In the genomic region with DNA sequence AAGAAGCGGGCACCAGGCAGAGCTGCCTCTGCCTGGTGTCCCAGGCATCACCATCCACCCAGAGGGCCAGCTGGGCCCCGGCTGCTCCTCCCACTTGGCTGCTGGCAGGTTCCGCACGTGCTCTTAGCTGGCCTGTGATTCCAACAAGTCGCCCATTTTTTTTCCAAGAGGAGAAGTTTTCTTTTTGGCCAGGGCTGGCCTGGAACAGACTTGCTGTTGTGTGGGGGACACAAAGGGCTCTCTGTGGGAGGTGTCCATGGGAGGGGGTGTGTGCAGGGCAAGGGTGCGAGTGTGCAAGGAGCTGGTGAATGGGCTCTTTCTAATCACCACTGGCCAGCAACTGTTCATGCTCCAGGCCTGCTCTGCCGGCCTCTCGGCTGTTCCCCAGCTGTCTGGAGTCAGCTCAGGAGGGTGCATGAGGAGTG, we compare ENCODE assay signal across 14 cellular contexts. TPM values are rescaled to one million over a fixed set of nuclear protein-coding genes. Genes with fewer than 3 reads are reported as not detected.
DNase-seq lines count a peak whose midpoint lies in the region; FAIRE-seq and TF ChIP-seq lines count a peak whose summit lies in the region.
"Had no signal": no experiment of that assay in that cellular context is flagged by ENCODE, and none has a peak within 500 bp of the region (broad histone marks: within the 10 kb centered on the region; RNA-seq: fewer than 3 reads in every experiment).

No MANE protein-coding gene starts in this region.

- H3K27me3 Mint-ChIP-seq in Caco-2 (ENCODE audit: insufficient read depth, unreplicated experiment) (no peaks in the 10 kb centered on the region), astrocyte (ENCODE audit: low read depth, unreplicated experiment) (no peaks in the 10 kb centered on the region)

- POLR2A ChIA-PET in Caco-2 (lab: Charles Lee): interaction anchor here (0.7 to 3.7 kb wide), 3 partner anchors 7 to 40 kb away, joined by 3 to 70 read pairs (median 4); a partner anchor contains a TSS

- H3K4me3 ChIP-seq in Caco-2 (ENCODE audit: low read depth, low read length): no peak overlapping the region
- H3K4me3 ChIP-seq in astrocyte (ENCODE audit: insufficient read depth, low read depth, low read length): no peak overlapping the region

- H3K36me3 ChIP-seq in Caco-2 (ENCODE audit: control insufficient read depth, insufficient read depth, low read length) (peaks cover 26% of the 10 kb centered on the region), astrocyte (ENCODE audit: insufficient read depth, low read length) (peaks cover 84% of the 10 kb centered on the region)

- peaks cover 54% of the 10 kb centered on the region for H3K4me1 Mint-ChIP-seq in Caco-2 (ENCODE audit: low read depth, unreplicated experiment)
- peaks cover 66% of the 10 kb centered on the region for H3K4me1 Mint-ChIP-seq in astrocyte (ENCODE audit: low read depth, unreplicated experiment)

- TF ChIP-seq CTCF in Caco-2 (IDR thresholded peaks at IDR 0.05; ENCODE audit: insufficient read depth in 1 of 2, low read depth in 1 of 2, low read length in 1 of 2, severe bottlenecking in 1 of 2, unreplicated experiment in 1 of 2) (no peak), astrocyte (IDR thresholded peaks at IDR 0.05; ENCODE audit: insufficient read depth, low read depth, low read length) (no peak)

- H3K4me3 Mint-ChIP-seq in Caco-2 (ENCODE audit: unreplicated experiment) (no peak overlapping the region), astrocyte (ENCODE audit: unreplicated experiment) (no peak overlapping the region)
- H3K4me3 Mint-ChIP-seq: CD4-positive, CD25-positive, alpha-beta regulatory T cell had no signal

- H3K9me3 Mint-ChIP-seq in Caco-2 (ENCODE audit: unreplicated experiment) (no peaks in the 10 kb centered on the region), astrocyte (ENCODE audit: unreplicated experiment) (no peaks in the 10 kb centered on the region)

- no peak for DNase-seq in Caco-2
- no peak for DNase-seq in astrocyte (ENCODE audit: low read depth)
- peak; percentile 97 to 98 for DNase-seq in hippocampal formation (lab: John Stamatoyannopoulos, UW)
- peak; percentile 99 for DNase-seq in putamen (ENCODE audit: low spot score)
- DNase-seq in activated CD4-positive, alpha-beta T cell treated with anti-CD3 and anti-CD28 coated beads, Interleukin-2, amount 50 U/mL, for 4 hours: no peak
- no peak for DNase-seq in NCI-H1048 (lab: John Stamatoyannopoulos, UW)
- DNase-seq in central memory CD4-positive, alpha-beta T cell: no peak
- DNase-seq in NCI-H187 treated with DMSO at 0.1 percent for 48 hours (lab: John Stamatoyannopoulos, UW): no peak
- DNase-seq: CD4-positive, CD25-positive, alpha-beta regulatory T cell; NCI-H1694; stimulated activated CD4-positive, alpha-beta T cell treated with anti-CD3 and anti-CD28 coated beads, Interleukin-4, amount 100 ng/mL, for 1 hour had no signal

- peaks cover 100% of the 10 kb centered on the region for H3K36me3 Mint-ChIP-seq in Caco-2 (ENCODE audit: insufficient read depth, unreplicated experiment)
- H3K36me3 Mint-ChIP-seq in astrocyte (ENCODE audit: low read depth, unreplicated experiment): peaks cover 43% of the 10 kb centered on the region
- H3K36me3 Mint-ChIP-seq: CD4-positive, CD25-positive, alpha-beta regulatory T cell had no signal

- intact Hi-C loops in Caco-2 (cut with micrococcal nuclease; ENCODE audit: unreplicated experiment): no loop called here

- H4K20me1 ChIP-seq in astrocyte (ENCODE audit: insufficient read depth, low read length): peaks cover 95% of the 10 kb centered on the region

- H3K4me2 ChIP-seq in astrocyte (ENCODE audit: low read length): peak overlapping the region; percentile 18

- H3K9me3 ChIP-seq in Caco-2 (no peaks in the 10 kb centered on the region), astrocyte (ENCODE audit: insufficient read depth, low read depth, low read length) (no peaks in the 10 kb centered on the region)

- BruUV-seq in Caco-2 (replicated peaks; lab: Mats Ljungman, UMichigan): no TSS peak

- no peaks in the 10 kb centered on the region for H3K27me3 ChIP-seq in Caco-2 (replicated peaks; ENCODE audit: control insufficient read depth, insufficient read depth, low read length)
- no peaks in the 10 kb centered on the region for H3K27me3 ChIP-seq in astrocyte (ENCODE audit: insufficient read depth, low read length)

- H3K9ac ChIP-seq in astrocyte (ENCODE audit: low read length): peak overlapping the region; percentile 72

- H2AFZ ChIP-seq in astrocyte (ENCODE audit: low read depth, low read length): no peak overlapping the region

- CTCF ChIA-PET in Caco-2 (lab: Charles Lee): interaction anchor here (1.1 kb wide), 1 partner anchor 8 kb away, joined by 3 read pairs; a partner anchor contains a TSS

- H3K4me1 ChIP-seq in Caco-2 (peaks cover 97% of the 10 kb centered on the region), astrocyte (ENCODE audit: insufficient read depth, low read length) (peaks cover 93% of the 10 kb centered on the region)

- peaks cover 74% of the 10 kb centered on the region for H3K79me2 ChIP-seq in astrocyte (ENCODE audit: insufficient read depth, low read length)

- H3K27ac ChIP-seq in astrocyte (ENCODE audit: low read depth, low read length): peak overlapping the region; percentile 76

- H3K27ac Mint-ChIP-seq in Caco-2 (ENCODE audit: unreplicated experiment): peak overlapping the region; percentile 82
- peak overlapping the region; percentile 84 for H3K27ac Mint-ChIP-seq in astrocyte (ENCODE audit: unreplicated experiment)

- FAIRE-seq in astrocyte (lab: Jason Lieb, UNC): no peak
- FAIRE-seq: colon, GM12892, keratinocyte had no signal

RNA-seq across cellular contexts. Expression of a gene that starts 7.3 kb away (rescaled TPM):
- total RNA-seq in Caco-2 (2022) (220 and 271 TPM in 2 replicates), astrocyte (150 and 197 TPM in 2 replicates)
- total RNA-seq: CD4-positive, CD25-positive, alpha-beta regulatory T cell had no signal

Comparison
In these comparisons a context has a peak if more than half of its experiments do, and no peak if none do; other contexts are left out.
1. DNase-seq: peak in hippocampal formation (2 of 2) and putamen (single experiment); none in Caco-2 (0 of 2), astrocyte (single experiment), activated CD4-positive, alpha-beta T cell treated with anti-CD3 and anti-CD28 coated beads, Interleukin-2, amount 50 U/mL, for 4 hours (0 of 2), NCI-H1048 (single experiment), central memory CD4-positive, alpha-beta T cell (single experiment) and NCI-H187 treated with DMSO at 0.1 percent for 48 hours (single experiment).